Comparison of ENCODE assay signal across 15 cellular contexts in genomic region chr2:229712125-229712524, GRCh38. TPM values are rescaled to one million over a fixed set of nuclear protein-coding genes. Genes with fewer than 3 reads are reported as not detected.
DNase-seq lines count a peak whose midpoint lies in the region; ATAC-seq and TF ChIP-seq lines count a peak whose summit lies in the region.
"Had no signal": no experiment of that assay in that cellular context is flagged by ENCODE, and none has a peak within 500 bp of the region (broad histone marks: within the 10 kb centered on the region; RNA-seq: fewer than 3 reads in every experiment).

No MANE protein-coding gene starts in this region.

- no peak overlapping the region for H3K4me2 ChIP-seq in GM23338
- H3K4me2 ChIP-seq: SK-N-SH had no signal

- no peak for TF ChIP-seq CTCF in CD4-positive, alpha-beta T cell (IDR thresholded peaks at IDR 0.05)
- peak in 1 of 2 experiments; percentile 22; a peak in 1 of 4 replicates for TF ChIP-seq CTCF in GM23338 (conservative IDR thresholded peaks at IDR 0.05; ENCODE audit: low read depth in 2 of 2)
- TF ChIP-seq CTCF in foreskin keratinocyte (conservative IDR thresholded peaks at IDR 0.05): peak; percentile 38

- H3K4me1 Mint-ChIP-seq in CD4-positive, alpha-beta T cell (ENCODE audit: low read depth): peaks cover 20% of the 10 kb centered on the region
- peaks cover 11% of the 10 kb centered on the region for H3K4me1 Mint-ChIP-seq in GM23338

- H3K27me3 ChIP-seq in CD4-positive, alpha-beta T cell (ENCODE audit: control insufficient read depth, insufficient read depth, low read length): peaks cover 77% of the 10 kb centered on the region
- peaks cover 38% of the 10 kb centered on the region for H3K27me3 ChIP-seq in GM23338 (ENCODE audit: insufficient read depth)
- peaks cover 82% of the 10 kb centered on the region for H3K27me3 ChIP-seq in foreskin keratinocyte

- H2AFZ ChIP-seq in GM23338: no peak overlapping the region

- H3K27ac ChIP-seq in CD4-positive, alpha-beta T cell (ENCODE audit: low read depth, low read length): no peak overlapping the region
- H3K27ac ChIP-seq in GM23338 (ENCODE audit: low read depth) (no peak overlapping the region), foreskin keratinocyte (no peak overlapping the region)
- H3K27ac ChIP-seq: ascending aorta had no signal

- H4K20me1 ChIP-seq in GM23338 (replicated peaks; ENCODE audit: insufficient read depth): no peaks in the 10 kb centered on the region

- H3K36me3 Mint-ChIP-seq in CD4-positive, alpha-beta T cell (ENCODE audit: low read depth): no peaks in the 10 kb centered on the region
- H3K36me3 Mint-ChIP-seq in GM23338 (ENCODE audit: low read depth): no peaks in the 10 kb centered on the region

- no peak for DNase-seq in CD4-positive, alpha-beta T cell
- DNase-seq in GM23338 (ENCODE audit: low spot score): no peak
- peak; percentile 24 for DNase-seq in SK-MEL-5 (ENCODE audit: low read depth, low spot score)
- DNase-seq in foreskin keratinocyte: no peak
- DNase-seq in NCI-H1694 treated with DMSO at 0.1 percent for 48 hours (lab: John Stamatoyannopoulos, UW): no peak
- DNase-seq in NCI-H82 (lab: John Stamatoyannopoulos, UW): no peak
- DNase-seq: activated B cell treated with CpG ODN at 0.5 μM for 24 hours, DMS79, NCI-H1092, NCI-H524 treated with DMSO at 0.1 percent for 48 hours, SK-N-SH had no signal

- H3K9me3 ChIP-seq in CD4-positive, alpha-beta T cell (ENCODE audit: control insufficient read depth, low read length): peaks cover 9% of the 10 kb centered on the region
- H3K9me3 ChIP-seq: ascending aorta, SK-N-SH had no signal

- H3K4me1 ChIP-seq in GM23338 (ENCODE audit: insufficient read depth) (peaks cover 11% of the 10 kb centered on the region; the same call in 1 of the 2 replicates), foreskin keratinocyte (no peaks in the 10 kb centered on the region)

- no peaks in the 10 kb centered on the region; the same call in 1 of the 2 replicates for H3F3A ChIP-seq in GM23338 (replicated peaks; ENCODE audit: low read depth)

- CTCF ChIA-PET in CD4-positive, alpha-beta T cell (lab: Charles Lee): no interaction called here

- in situ Hi-C loops in SK-MEL-5 (cut with HindIII; ENCODE audit: low pct_unique_long_range_greater_than_20kb, low sequenced_read_pairs): loop anchor here (25.0 kb wide), 1 partner anchor 100 kb away; no protein-coding TSS in a partner anchor

- H3K4me3 Mint-ChIP-seq in CD4-positive, alpha-beta T cell: peak overlapping the region; percentile 43
- 0 out of 3 replicates have a peak overlapping the region, but pooled peaks have one; percentile 41 for H3K4me3 Mint-ChIP-seq in GM23338
- H3K4me3 Mint-ChIP-seq: activated B cell treated with CpG ODN at 0.5 μM for 24 hours, memory B cell had no signal

- intact Hi-C loops in CD4-positive, alpha-beta T cell (cut with DNase I, micrococcal nuclease): no loop called here

- no peaks in the 10 kb centered on the region for H3K79me2 ChIP-seq in GM23338 (replicated peaks; ENCODE audit: insufficient read depth)

- H3K9me3 Mint-ChIP-seq in CD4-positive, alpha-beta T cell: peaks cover 3% of the 10 kb centered on the region
- no peaks in the 10 kb centered on the region; the same call in 2 of the 3 replicates for H3K9me3 Mint-ChIP-seq in GM23338
- H3K9me3 Mint-ChIP-seq: activated B cell treated with CpG ODN at 0.5 μM for 24 hours had no signal

- H3K27me3 Mint-ChIP-seq in CD4-positive, alpha-beta T cell: peaks cover 84% of the 10 kb centered on the region
- H3K27me3 Mint-ChIP-seq in GM23338 (ENCODE audit: insufficient read depth, low read depth, poor library complexity): peaks cover 30% of the 10 kb centered on the region

- H3K9me2 ChIP-seq in GM23338 (ENCODE audit: insufficient read depth): no peaks in the 10 kb centered on the region
- H3K9me2 ChIP-seq: SK-N-SH had no signal

- no peaks in the 10 kb centered on the region for H3K36me3 ChIP-seq in GM23338 (ENCODE audit: insufficient read depth)
- H3K36me3 ChIP-seq: ascending aorta had no signal

- ATAC-seq in CD4-positive, alpha-beta T cell (ENCODE audit: poor library complexity): no peak
- ATAC-seq in GM23338 (no peak), foreskin keratinocyte (no peak), HG03439 (IDR thresholded peaks at IDR 0.05; ENCODE audit: unreplicated experiment) (no peak), GM18505 (IDR thresholded peaks at IDR 0.05; ENCODE audit: unreplicated experiment) (no peak)

- TF ChIP-seq POLR2A in GM18505 (IDR thresholded peaks at IDR 0.05; ENCODE audit: borderline replicate concordance, extremely low read depth, insufficient read depth, insufficient read length): no peak

- POLR2A ChIA-PET in CD4-positive, alpha-beta T cell (lab: Charles Lee): no interaction called here

- no peak overlapping the region for H3K4me3 ChIP-seq in GM23338
- H3K4me3 ChIP-seq: ascending aorta had no signal

- H3K27ac Mint-ChIP-seq in CD4-positive, alpha-beta T cell: no peak overlapping the region
- no peak overlapping the region for H3K27ac Mint-ChIP-seq in GM23338
- H3K27ac Mint-ChIP-seq: activated B cell treated with CpG ODN at 0.5 μM for 24 hours, memory B cell had no signal

TF ChIP-seq in GM23338, 12 proteins besides CTCF, POLR2A, EP300 and RAD21:
- TF ChIP-seq CREB1 (CRISPR knock-in tag; IDR thresholded peaks at IDR 0.05; ENCODE audit: low read depth): no peak

RNA-seq across cellular contexts. Expression of gene DNER, which starts 2.2 kb away (rescaled TPM):
- not detected for total RNA-seq in CD4-positive, alpha-beta T cell
- total RNA-seq in GM23338 (2014; rRNA removed; shearing (Covaris generic)): 7.1 and 8.8 TPM in 2 replicates
- polyA plus RNA-seq in GM23338 (2016; fragmentation: Nextera tagmentation; extraction: Ambion mirVana): 4.7 and 5.6 TPM in 2 replicates
- 32.9 and 34.3 TPM in 2 replicates for total RNA-seq in SK-MEL-5 (2014; rRNA removed; shearing (Covaris generic))
- polyA plus RNA-seq in SK-MEL-5 (2015; cell fraction: cytosol; rRNA removed): 170 and 210 TPM in 2 replicates
- polyA plus RNA-seq in SK-MEL-5 (2015; cell fraction: nucleus; rRNA removed): 26.2 and 31.7 TPM in 2 replicates
- 2.1 and 5.5 TPM in 2 replicates for total RNA-seq in foreskin keratinocyte
- polyA plus RNA-seq in foreskin keratinocyte: 1.1 and 2.2 TPM in 2 replicates
- total RNA-seq: activated B cell treated with CpG ODN at 0.5 μM for 24 hours had no signal
